Comparison of ENCODE assay signal across 14 cellular contexts in the genomic region with DNA sequence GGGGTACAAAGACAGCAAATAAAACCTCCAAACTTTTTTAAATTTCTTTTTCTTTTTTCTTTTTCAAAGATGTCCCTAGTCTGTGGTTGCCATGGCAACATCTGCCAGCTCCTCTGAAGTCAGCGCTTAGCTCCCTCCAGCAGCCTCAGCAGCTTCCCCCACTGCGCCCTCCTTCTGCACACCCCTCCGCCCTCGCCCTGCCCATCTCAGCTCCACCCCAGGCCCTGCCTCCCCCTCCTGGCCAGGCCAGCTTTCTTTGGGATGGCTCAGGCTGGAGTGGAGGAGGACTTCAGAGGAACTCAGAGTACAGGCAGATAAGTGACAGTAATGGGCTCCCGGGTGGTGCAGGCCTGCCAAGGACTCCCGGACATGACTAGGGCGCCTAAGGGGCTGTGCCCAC.
DNase-seq lines count a peak whose midpoint lies in the region; ATAC-seq and TF ChIP-seq lines count a peak whose summit lies in the region.
"Had no signal": no experiment of that assay in that cellular context is flagged by ENCODE, and none has a peak within 500 bp of the region (broad histone marks: within the 10 kb centered on the region; RNA-seq: fewer than 3 reads in every experiment).

No MANE protein-coding gene starts in this region.

- H3K79me2 ChIP-seq in GM23338 (replicated peaks; ENCODE audit: insufficient read depth), result no peaks in the 10 kb centered on the region

- H3K9me2 ChIP-seq in GM23338 (ENCODE audit: insufficient read depth), result no peaks in the 10 kb centered on the region

- DNase-seq in Ammon's horn (ENCODE audit: low spot score) (peak; percentile 74), GM23338 (ENCODE audit: low spot score) (peak; percentile 41), anterior cingulate cortex (lab: John Stamatoyannopoulos, UW) (peak in 51 of 58 donors; percentile 14 to 84 (median 55)), left kidney (ENCODE audit: low read depth, low spot score) (peak; percentile 83), mesothelial cell of epicardium (ENCODE audit: low spot score in 2 of 2, unreplicated experiment in 2 of 2) (no peak), HuH-7 (ENCODE audit: low spot score) (no peak), AML-193 (lab: John Stamatoyannopoulos, UW) (no peak)
- DNase-seq: activated CD8-positive, alpha-beta memory T cell treated with anti-CD3 and anti-CD28 coated beads, Interleukin-2, amount 50 U/mL, for 48 hours; activated naive CD4-positive, alpha-beta T cell; heart right ventricle; kidney glomerular epithelial cell; NCI-H2171 treated with DMSO at 0.1 percent for 48 hours; stimulated activated CD4-positive, alpha-beta T cell treated with anti-CD3 and anti-CD28 coated beads, Interleukin-2, amount 100 ng/mL, for 48 hours had no signal

- no peak overlapping the region for H3K27ac ChIP-seq in GM23338 (ENCODE audit: low read depth)
- H3K27ac ChIP-seq: heart right ventricle had no signal

- H3K36me3 ChIP-seq in GM23338 (ENCODE audit: insufficient read depth), result no peaks in the 10 kb centered on the region
- H3K36me3 ChIP-seq: heart right ventricle had no signal

- H3K4me3 Mint-ChIP-seq in GM23338 (no peak overlapping the region), mesothelial cell of epicardium (no peak overlapping the region)

- no peak overlapping the region for H3K4me3 ChIP-seq in GM23338
- H3K4me3 ChIP-seq: heart right ventricle had no signal

- peak; percentile 70 for ATAC-seq in GM23338
- no peak for ATAC-seq in HG03139 (IDR thresholded peaks at IDR 0.05; ENCODE audit: unreplicated experiment)
- ATAC-seq: heart right ventricle had no signal

- no peak overlapping the region for H3K4me2 ChIP-seq in GM23338

- H3K27ac Mint-ChIP-seq in GM23338, result no peak overlapping the region
- H3K27ac Mint-ChIP-seq in mesothelial cell of epicardium, result no peak overlapping the region

- peaks cover 17% of the 10 kb centered on the region for H3K4me1 Mint-ChIP-seq in GM23338
- peaks cover 19% of the 10 kb centered on the region for H3K4me1 Mint-ChIP-seq in mesothelial cell of epicardium

- no peaks in the 10 kb centered on the region for H3F3A ChIP-seq in GM23338 (replicated peaks; ENCODE audit: low read depth)

- H4K20me1 ChIP-seq in GM23338 (replicated peaks; ENCODE audit: insufficient read depth), result no peaks in the 10 kb centered on the region

- H3K27me3 Mint-ChIP-seq in GM23338 (ENCODE audit: insufficient read depth, low read depth, poor library complexity) (peaks cover 7% of the 10 kb centered on the region), mesothelial cell of epicardium (ENCODE audit: low read depth) (peaks cover 73% of the 10 kb centered on the region)

- no peak overlapping the region for H2AFZ ChIP-seq in GM23338

- no peaks in the 10 kb centered on the region for H3K9me3 Mint-ChIP-seq in GM23338
- no peaks in the 10 kb centered on the region for H3K9me3 Mint-ChIP-seq in mesothelial cell of epicardium

- H3K36me3 Mint-ChIP-seq in GM23338 (ENCODE audit: low read depth) (no peaks in the 10 kb centered on the region; the same call in 2 of the 3 replicates), mesothelial cell of epicardium (no peaks in the 10 kb centered on the region)

- TF ChIP-seq CTCF in GM23338 (conservative IDR thresholded peaks at IDR 0.05; ENCODE audit: low read depth in 2 of 2) (no peak), mesothelial cell of epicardium (IDR thresholded peaks at IDR 0.05; ENCODE audit: unreplicated experiment) (no peak)

- H3K4me1 ChIP-seq in GM23338 (ENCODE audit: insufficient read depth), result 0 out of 2 replicates have a peak, but pooled peaks cover 4% of the 10 kb centered on the region

- no peaks in the 10 kb centered on the region for H3K27me3 ChIP-seq in GM23338 (ENCODE audit: insufficient read depth)

TF ChIP-seq in GM23338, 12 proteins besides CTCF, POLR2A, EP300 and RAD21 (continues in another document):
- TF ChIP-seq, protein P1, sequence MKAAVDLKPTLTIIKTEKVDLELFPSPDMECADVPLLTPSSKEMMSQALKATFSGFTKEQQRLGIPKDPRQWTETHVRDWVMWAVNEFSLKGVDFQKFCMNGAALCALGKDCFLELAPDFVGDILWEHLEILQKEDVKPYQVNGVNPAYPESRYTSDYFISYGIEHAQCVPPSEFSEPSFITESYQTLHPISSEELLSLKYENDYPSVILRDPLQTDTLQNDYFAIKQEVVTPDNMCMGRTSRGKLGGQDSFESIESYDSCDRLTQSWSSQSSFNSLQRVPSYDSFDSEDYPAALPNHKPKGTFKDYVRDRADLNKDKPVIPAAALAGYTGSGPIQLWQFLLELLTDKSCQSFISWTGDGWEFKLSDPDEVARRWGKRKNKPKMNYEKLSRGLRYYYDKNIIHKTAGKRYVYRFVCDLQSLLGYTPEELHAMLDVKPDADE (IDR thresholded peaks at IDR 0.05), result no peak
- no peak for TF ChIP-seq EZH2phosphoT487 (IDR thresholded peaks at IDR 0.05; ENCODE audit: unreplicated experiment)
- no peak for TF ChIP-seq ZNF331 (CRISPR knock-in tag; IDR thresholded peaks at IDR 0.05; ENCODE audit: low read depth)
- no peak for TF ChIP-seq NANOG (IDR thresholded peaks at IDR 0.05; ENCODE audit: borderline replicate concordance)
- no peak for TF ChIP-seq POLR2AphosphoS5 (IDR thresholded peaks at IDR 0.05; ENCODE audit: low read depth)
- no peak for TF ChIP-seq JUNB (IDR thresholded peaks at IDR 0.05; ENCODE audit: unreplicated experiment)
- TF ChIP-seq EZH2 (IDR thresholded peaks at IDR 0.05; ENCODE audit: low read depth, unreplicated experiment), result no peak
- no peak for TF ChIP-seq STAT1 (IDR thresholded peaks at IDR 0.05; ENCODE audit: unreplicated experiment)
- TF ChIP-seq ZNF114 (CRISPR knock-in tag; IDR thresholded peaks at IDR 0.05), result no peak
- TF ChIP-seq CREB1 (CRISPR knock-in tag; IDR thresholded peaks at IDR 0.05; ENCODE audit: low read depth), result no peak
- TF ChIP-seq, protein P2, sequence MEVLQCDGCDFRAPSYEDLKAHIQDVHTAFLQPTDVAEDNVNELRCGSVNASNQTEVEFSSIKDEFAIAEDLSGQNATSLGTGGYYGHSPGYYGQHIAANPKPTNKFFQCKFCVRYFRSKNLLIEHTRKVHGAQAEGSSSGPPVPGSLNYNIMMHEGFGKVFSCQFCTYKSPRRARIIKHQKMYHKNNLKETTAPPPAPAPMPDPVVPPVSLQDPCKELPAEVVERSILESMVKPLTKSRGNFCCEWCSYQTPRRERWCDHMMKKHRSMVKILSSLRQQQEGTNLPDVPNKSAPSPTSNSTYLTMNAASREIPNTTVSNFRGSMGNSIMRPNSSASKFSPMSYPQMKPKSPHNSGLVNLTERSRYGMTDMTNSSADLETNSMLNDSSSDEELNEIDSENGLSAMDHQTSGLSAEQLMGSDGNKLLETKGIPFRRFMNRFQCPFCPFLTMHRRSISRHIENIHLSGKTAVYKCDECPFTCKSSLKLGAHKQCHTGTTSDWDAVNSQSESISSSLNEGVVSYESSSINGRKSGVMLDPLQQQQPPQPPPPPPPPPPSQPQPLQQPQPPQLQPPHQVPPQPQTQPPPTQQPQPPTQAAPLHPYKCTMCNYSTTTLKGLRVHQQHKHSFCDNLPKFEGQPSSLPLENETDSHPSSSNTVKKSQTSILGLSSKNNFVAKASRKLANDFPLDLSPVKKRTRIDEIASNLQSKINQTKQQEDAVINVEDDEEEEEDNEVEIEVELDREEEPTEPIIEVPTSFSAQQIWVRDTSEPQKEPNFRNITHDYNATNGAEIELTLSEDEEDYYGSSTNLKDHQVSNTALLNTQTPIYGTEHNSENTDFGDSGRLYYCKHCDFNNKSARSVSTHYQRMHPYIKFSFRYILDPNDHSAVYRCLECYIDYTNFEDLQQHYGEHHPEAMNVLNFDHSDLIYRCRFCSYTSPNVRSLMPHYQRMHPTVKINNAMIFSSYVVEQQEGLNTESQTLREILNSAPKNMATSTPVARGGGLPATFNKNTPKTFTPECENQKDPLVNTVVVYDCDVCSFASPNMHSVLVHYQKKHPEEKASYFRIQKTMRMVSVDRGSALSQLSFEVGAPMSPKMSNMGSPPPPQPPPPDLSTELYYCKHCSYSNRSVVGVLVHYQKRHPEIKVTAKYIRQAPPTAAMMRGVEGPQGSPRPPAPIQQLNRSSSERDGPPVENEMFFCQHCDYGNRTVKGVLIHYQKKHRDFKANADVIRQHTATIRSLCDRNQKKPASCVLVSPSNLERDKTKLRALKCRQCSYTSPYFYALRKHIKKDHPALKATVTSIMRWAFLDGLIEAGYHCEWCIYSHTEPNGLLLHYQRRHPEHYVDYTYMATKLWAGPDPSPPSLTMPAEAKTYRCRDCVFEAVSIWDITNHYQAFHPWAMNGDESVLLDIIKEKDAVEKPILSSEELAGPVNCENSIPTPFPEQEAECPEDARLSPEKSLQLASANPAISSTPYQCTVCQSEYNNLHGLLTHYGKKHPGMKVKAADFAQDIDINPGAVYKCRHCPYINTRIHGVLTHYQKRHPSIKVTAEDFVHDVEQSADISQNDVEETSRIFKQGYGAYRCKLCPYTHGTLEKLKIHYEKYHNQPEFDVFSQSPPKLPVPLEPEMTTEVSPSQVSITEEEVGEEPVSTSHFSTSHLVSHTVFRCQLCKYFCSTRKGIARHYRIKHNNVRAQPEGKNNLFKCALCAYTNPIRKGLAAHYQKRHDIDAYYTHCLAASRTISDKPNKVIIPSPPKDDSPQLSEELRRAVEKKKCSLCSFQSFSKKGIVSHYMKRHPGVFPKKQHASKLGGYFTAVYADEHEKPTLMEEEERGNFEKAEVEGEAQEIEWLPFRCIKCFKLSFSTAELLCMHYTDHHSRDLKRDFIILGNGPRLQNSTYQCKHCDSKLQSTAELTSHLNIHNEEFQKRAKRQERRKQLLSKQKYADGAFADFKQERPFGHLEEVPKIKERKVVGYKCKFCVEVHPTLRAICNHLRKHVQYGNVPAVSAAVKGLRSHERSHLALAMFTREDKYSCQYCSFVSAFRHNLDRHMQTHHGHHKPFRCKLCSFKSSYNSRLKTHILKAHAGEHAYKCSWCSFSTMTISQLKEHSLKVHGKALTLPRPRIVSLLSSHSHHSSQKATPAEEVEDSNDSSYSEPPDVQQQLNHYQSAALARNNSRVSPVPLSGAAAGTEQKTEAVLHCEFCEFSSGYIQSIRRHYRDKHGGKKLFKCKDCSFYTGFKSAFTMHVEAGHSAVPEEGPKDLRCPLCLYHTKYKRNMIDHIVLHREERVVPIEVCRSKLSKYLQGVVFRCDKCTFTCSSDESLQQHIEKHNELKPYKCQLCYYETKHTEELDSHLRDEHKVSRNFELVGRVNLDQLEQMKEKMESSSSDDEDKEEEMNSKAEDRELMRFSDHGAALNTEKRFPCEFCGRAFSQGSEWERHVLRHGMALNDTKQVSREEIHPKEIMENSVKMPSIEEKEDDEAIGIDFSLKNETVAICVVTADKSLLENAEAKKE (CRISPR knock-in tag; IDR thresholded peaks at IDR 0.05), result no peak

Comparison
In these comparisons a context has a peak if more than half of its experiments do, and no peak if none do; other contexts are left out.
1. DNase-seq: peak in Ammon's horn (single experiment), GM23338 (single experiment), anterior cingulate cortex (51 of 58) and left kidney (single experiment); none in mesothelial cell of epicardium (0 of 2), HuH-7 (single experiment) and AML-193 (0 of 2).